Comparison of ENCODE assay signal across 1 cellular context in genomic region chr13:75766636-75767035, GRCh38.
TF ChIP-seq lines count a peak whose summit lies in the region.

No MANE protein-coding gene starts in this region.

TF ChIP-seq in IMR-90, 13 proteins besides CTCF, POLR2A, EP300 and RAD21:
- TF ChIP-seq NFE2L2 (IDR thresholded peaks at IDR 0.05; ENCODE audit: low read depth, low read length) (0 out of 2 replicates have a peak, but pooled peaks have one; percentile 11), BHLHE40 (IDR thresholded peaks at IDR 0.05; ENCODE audit: low read depth, low read length) (no peak), CHD1 (IDR thresholded peaks at IDR 0.05; ENCODE audit: low read depth, low read length) (no peak), FOS (IDR thresholded peaks at IDR 0.05; ENCODE audit: low read depth, low read length) (no peak), CEBPB (IDR thresholded peaks at IDR 0.05; ENCODE audit: low read depth, low read length) (no peak), ELK1 (IDR thresholded peaks at IDR 0.05; ENCODE audit: borderline replicate concordance, low read depth, low read length) (no peak), MAFK (IDR thresholded peaks at IDR 0.05; ENCODE audit: low read depth, low read length) (no peak), USF2 (IDR thresholded peaks at IDR 0.05; ENCODE audit: low read depth, low read length) (no peak)
